In genomic region chr5:115456539-115456938, GRCh38 we compare ENCODE assay signal across 23 cellular contexts.
"Had no signal": no experiment of that assay in that cellular context is flagged by ENCODE, and none has a peak within 500 bp of the region (broad histone marks: within the 10 kb centered on the region; RNA-seq: fewer than 3 reads in every experiment).

No MANE protein-coding gene starts in this region.

- H3K27me3 ChIP-seq: esophagus muscularis mucosa, gastroesophageal sphincter, right atrium auricular region, tibial artery had no signal

- H3K36me3 Mint-ChIP-seq: activated naive CD4-positive, alpha-beta T cell treated with anti-CD3 and anti-CD28 coated beads, Interleukin-2, amount 10 ng/mL, durations not matched to agents 7 days and 5 days; natural killer cell; stimulated activated effector memory CD8-positive, alpha-beta T cell treated with anti-CD3 and anti-CD28 coated beads, Interleukin-12 subunit alpha, Interleukin-12 subunit beta, amount 100 ng/mL, for 72 hours; T-cell had no signal

- H3K4me1 Mint-ChIP-seq: activated CD4-positive, alpha-beta T cell treated with anti-CD3 and anti-CD28 coated beads for 36 hours; natural killer cell; T-cell had no signal

- ATAC-seq: activated CD4-positive, alpha-beta T cell treated with anti-CD3 and anti-CD28 coated beads for 36 hours; activated T-cell treated with anti-CD3 and anti-CD28 coated beads, Interleukin-2, amount 50 U/mL, for 72 hours; effector memory CD8-positive, alpha-beta T cell; gastroesophageal sphincter; left cardiac atrium; lower lobe of right lung; natural killer cell; stimulated activated effector memory CD8-positive, alpha-beta T cell treated with anti-CD3 and anti-CD28 coated beads, Interleukin-12 subunit alpha, Interleukin-12 subunit beta, amount 100 ng/mL, for 72 hours; stimulated activated naive CD8-positive, alpha-beta T cell treated with anti-CD3 and anti-CD28 coated beads, Interleukin-15, amount 100 ng/mL, for 72 hours; T-cell had no signal

- H3K4me3 Mint-ChIP-seq: activated CD4-positive, alpha-beta T cell treated with anti-CD3 and anti-CD28 coated beads for 36 hours; activated naive CD4-positive, alpha-beta T cell treated with anti-CD3 and anti-CD28 coated beads, Interleukin-2, amount 10 ng/mL, durations not matched to agents 7 days and 5 days; activated T-cell treated with anti-CD3 and anti-CD28 coated beads, Interleukin-2, amount 50 U/mL, for 72 hours; effector memory CD8-positive, alpha-beta T cell; natural killer cell; stimulated activated effector memory CD8-positive, alpha-beta T cell treated with anti-CD3 and anti-CD28 coated beads, Interleukin-12 subunit alpha, Interleukin-12 subunit beta, amount 100 ng/mL, for 72 hours; stimulated activated naive CD8-positive, alpha-beta T cell treated with anti-CD3 and anti-CD28 coated beads, Interleukin-15, amount 100 ng/mL, for 72 hours; T-cell; T-helper 2 cell treated with Interferon-gamma antibody and Interleukin-4, amounts not matched to agents 5 μg/mL and 100 μg/mL, for 36 hours had no signal

- H3K9me3 ChIP-seq: esophagus muscularis mucosa, gastroesophageal sphincter, lower lobe of right lung, prostate gland, right atrium auricular region, tibial artery had no signal

- H3K9me3 Mint-ChIP-seq: activated naive CD4-positive, alpha-beta T cell treated with anti-CD3 and anti-CD28 coated beads, Interleukin-2, amount 10 ng/mL, durations not matched to agents 7 days and 5 days; activated T-cell treated with anti-CD3 and anti-CD28 coated beads, Interleukin-2, amount 50 U/mL, for 72 hours; effector memory CD8-positive, alpha-beta T cell; natural killer cell; stimulated activated effector memory CD8-positive, alpha-beta T cell treated with anti-CD3 and anti-CD28 coated beads, Interleukin-12 subunit alpha, Interleukin-12 subunit beta, amount 100 ng/mL, for 72 hours; stimulated activated naive CD8-positive, alpha-beta T cell treated with anti-CD3 and anti-CD28 coated beads, Interleukin-15, amount 100 ng/mL, for 72 hours; T-cell; T-helper 2 cell treated with Interferon-gamma antibody and Interleukin-4, amounts not matched to agents 5 μg/mL and 100 μg/mL, for 36 hours had no signal

- DNase-seq: activated CD4-positive, alpha-beta T cell treated with anti-CD3 and anti-CD28 coated beads for 36 hours; activated CD4-positive, alpha-beta T cell treated with anti-CD3 and anti-CD28 coated beads, Interleukin-2, amount 50 U/mL, for 48 hours; activated effector memory CD4-positive, alpha-beta T cell treated with Interleukin-2 at 50 U/mL for 16 hours; activated naive CD4-positive, alpha-beta T cell treated with anti-CD3 and anti-CD28 coated beads, Interleukin-2, amount 10 ng/mL, durations not matched to agents 7 days and 5 days; activated T-cell treated with anti-CD3 and anti-CD28 coated beads, Interleukin-2, amount 50 U/mL, for 72 hours; caudate nucleus; dermis blood vessel endothelial cell; effector memory CD8-positive, alpha-beta T cell; head of caudate nucleus; left cardiac atrium; lower lobe of right lung; natural killer cell; stimulated activated CD4-positive, alpha-beta T cell treated with anti-CD3 and anti-CD28 coated beads, Interleukin-12 subunit alpha, Interleukin-12 subunit beta, amount 100 ng/mL, for 4 hours; stimulated activated naive CD8-positive, alpha-beta T cell treated with anti-CD3 and anti-CD28 coated beads, Interleukin-15, amount 100 ng/mL, for 72 hours; T-cell; tibial artery; WERI-Rb-1 had no signal

- H3K27ac ChIP-seq: esophagus muscularis mucosa, gastroesophageal sphincter, lower lobe of right lung, prostate gland, right atrium auricular region, tibial artery, WERI-Rb-1 had no signal

- H3K27ac Mint-ChIP-seq: activated CD4-positive, alpha-beta T cell treated with anti-CD3 and anti-CD28 coated beads for 36 hours; activated naive CD4-positive, alpha-beta T cell treated with anti-CD3 and anti-CD28 coated beads, Interleukin-2, amount 10 ng/mL, durations not matched to agents 7 days and 5 days; activated T-cell treated with anti-CD3 and anti-CD28 coated beads, Interleukin-2, amount 50 U/mL, for 72 hours; effector memory CD8-positive, alpha-beta T cell; natural killer cell; stimulated activated effector memory CD8-positive, alpha-beta T cell treated with anti-CD3 and anti-CD28 coated beads, Interleukin-12 subunit alpha, Interleukin-12 subunit beta, amount 100 ng/mL, for 72 hours; stimulated activated naive CD8-positive, alpha-beta T cell treated with anti-CD3 and anti-CD28 coated beads, Interleukin-15, amount 100 ng/mL, for 72 hours; T-cell; T-helper 2 cell treated with Interferon-gamma antibody and Interleukin-4, amounts not matched to agents 5 μg/mL and 100 μg/mL, for 36 hours had no signal

- H3K36me3 ChIP-seq: esophagus muscularis mucosa, gastroesophageal sphincter, lower lobe of right lung, prostate gland, right atrium auricular region, tibial artery, WERI-Rb-1 had no signal

- H3K4me3 ChIP-seq: esophagus muscularis mucosa, gastroesophageal sphincter, lower lobe of right lung, prostate gland, right atrium auricular region, tibial artery had no signal

- H3K4me1 ChIP-seq: prostate gland had no signal
